ENCODE assay signal across 1 cellular context in the genomic region with DNA sequence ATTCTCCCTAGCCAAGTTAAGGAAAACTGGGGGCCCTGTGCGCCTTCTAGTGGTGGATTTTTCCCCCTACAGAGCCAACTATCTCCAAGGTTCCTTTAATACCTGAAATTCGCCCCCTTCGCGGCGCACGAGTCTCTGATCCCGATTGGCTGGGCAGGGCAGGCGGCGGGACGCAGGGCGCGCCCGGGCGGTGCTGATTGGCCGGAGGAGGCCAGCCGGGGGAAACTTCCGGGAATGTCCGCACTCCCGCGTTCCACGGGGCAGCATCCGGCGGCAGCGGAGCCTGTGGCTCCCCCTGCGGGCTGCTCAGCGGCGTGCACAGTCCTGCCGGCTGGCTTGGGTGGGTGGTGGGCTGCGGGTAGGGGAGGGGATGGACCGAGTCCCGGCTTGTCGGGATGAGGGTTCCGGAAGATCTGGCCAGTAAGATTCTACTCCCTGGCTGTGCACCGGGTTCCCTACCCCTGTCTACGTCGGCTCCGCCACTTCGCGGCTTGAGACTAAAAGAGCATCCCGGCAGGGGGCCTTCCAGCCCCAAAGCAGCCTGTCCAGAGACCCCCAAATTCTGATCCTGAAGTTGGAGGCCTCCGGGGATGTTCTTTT.
TF ChIP-seq lines count a peak whose summit lies in the region.

A gene (plus strand): TSS at position 241 of the 600 bp plus-strand sequence. CDS start 515 bp downstream, outside the sequence.

TF ChIP-seq in IMR-90, 13 proteins besides CTCF, POLR2A, EP300 and RAD21 (continued from another document):
- TF ChIP-seq MXI1 (IDR thresholded peaks at IDR 0.05; ENCODE audit: borderline replicate concordance, low read depth, low read length) (peak; percentile 67; the same call in 1 of the 2 replicates), FOS (IDR thresholded peaks at IDR 0.05; ENCODE audit: low read depth, low read length) (no peak; the same call in 1 of the 2 replicates)
- TF ChIP-seq, protein P1, sequence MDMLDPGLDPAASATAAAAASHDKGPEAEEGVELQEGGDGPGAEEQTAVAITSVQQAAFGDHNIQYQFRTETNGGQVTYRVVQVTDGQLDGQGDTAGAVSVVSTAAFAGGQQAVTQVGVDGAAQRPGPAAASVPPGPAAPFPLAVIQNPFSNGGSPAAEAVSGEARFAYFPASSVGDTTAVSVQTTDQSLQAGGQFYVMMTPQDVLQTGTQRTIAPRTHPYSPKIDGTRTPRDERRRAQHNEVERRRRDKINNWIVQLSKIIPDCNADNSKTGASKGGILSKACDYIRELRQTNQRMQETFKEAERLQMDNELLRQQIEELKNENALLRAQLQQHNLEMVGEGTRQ (IDR thresholded peaks at IDR 0.05; ENCODE audit: low read depth, low read length): peak; percentile 81
